Comparison of ENCODE assay signal across 1 cellular context in genomic region chr1:151638074-151638775, GRCh38.
A peak's percentile ranks its signal among the peaks of the same experiment; 100 is the strongest.
TF ChIP-seq lines count a peak whose summit lies in the region.

No MANE protein-coding gene starts in this region.

TF ChIP-seq in HepG2, 621 proteins besides CTCF, POLR2A, EP300 and RAD21:
- TF ChIP-seq MAX (IDR thresholded peaks at IDR 0.05) (0 out of 2 replicates have a peak, but pooled peaks have one; percentile 21), ARID3A (IDR thresholded peaks at IDR 0.05; ENCODE audit: low read depth, low read length) (0 out of 2 replicates have a peak, but pooled peaks have one; percentile 38), HNF4A (CRISPR knock-in tag; IDR thresholded peaks at IDR 0.05) (peak; percentile 19; the same call in 1 of the 2 replicates), FOXA3 (CRISPR knock-in tag; IDR thresholded peaks at IDR 0.05) (0 out of 2 replicates have a peak, but pooled peaks have one; percentile 7), MIXL1 (CRISPR knock-in tag; IDR thresholded peaks at IDR 0.05) (0 out of 2 replicates have a peak, but pooled peaks have one; percentile 24), PAXIP1 (CRISPR knock-in tag; conservative IDR thresholded peaks at IDR 0.05) (peak; percentile 46; the same call in 1 of the 2 replicates), RARG (CRISPR knock-in tag; IDR thresholded peaks at IDR 0.05; ENCODE audit: low read depth) (no peak), ISL2 (CRISPR knock-in tag; IDR thresholded peaks at IDR 0.05) (no peak), SAP130 (CRISPR knock-in tag; IDR thresholded peaks at IDR 0.05; ENCODE audit: low read depth) (peak; percentile 54), PPARG (CRISPR knock-in tag; conservative IDR thresholded peaks at IDR 0.05) (no peak), ELF3 (CRISPR knock-in tag; IDR thresholded peaks at IDR 0.05) (peak; percentile 94), CREB1 (IDR thresholded peaks at IDR 0.05) (no peak), CREB1 (CRISPR knock-in tag; IDR thresholded peaks at IDR 0.05) (0 out of 2 replicates have a peak, but pooled peaks have one; percentile 20), ZNF772 (CRISPR knock-in tag; IDR thresholded peaks at IDR 0.05) (no peak), ZBTB3 (CRISPR knock-in tag; IDR thresholded peaks at IDR 0.05; ENCODE audit: borderline replicate concordance, low read depth) (no peak), SOX5 (CRISPR knock-in tag; IDR thresholded peaks at IDR 0.05; ENCODE audit: borderline replicate concordance) (peak; percentile 74; the same call in 1 of the 2 replicates), SOX13 (IDR thresholded peaks at IDR 0.05) (no peak), SOX13 (CRISPR knock-in tag; conservative IDR thresholded peaks at IDR 0.05 in 1 of 2, IDR thresholded peaks at IDR 0.05 in 1 of 2) (peak in 1 of 2 experiments; percentile 76; a peak in 1 of 4 replicates), ARID5B (CRISPR knock-in tag; IDR thresholded peaks at IDR 0.05) (peak; percentile 33; the same call in 1 of the 2 replicates), BORCS8-MEF2B (CRISPR knock-in tag; IDR thresholded peaks at IDR 0.05) (no peak), SOX6 (IDR thresholded peaks at IDR 0.05) (no peak), SOX6 (CRISPR knock-in tag; IDR thresholded peaks at IDR 0.05) (peak; percentile 47; the same call in 1 of the 2 replicates), ZNF205 (CRISPR knock-in tag; IDR thresholded peaks at IDR 0.05) (no peak)
TF ChIP-seq in HepG2: peak in this region for 13.
